11 cellular contexts compared by ENCODE assay signal in genomic region chr17:68441064-68441770, GRCh38. TPM values are rescaled to one million over a fixed set of nuclear protein-coding genes. Genes with fewer than 3 reads are reported as not detected.
DNase-seq lines count a peak whose midpoint lies in the region; ATAC-seq and TF ChIP-seq lines count a peak whose summit lies in the region.
"Had no signal": no experiment of that assay in that cellular context is flagged by ENCODE, and none has a peak within 500 bp of the region (broad histone marks: within the 10 kb centered on the region; RNA-seq: fewer than 3 reads in every experiment).

No MANE protein-coding gene starts in this region.

- ATAC-seq in heart left ventricle (peak in 2 of 4 donors; percentile 18 to 25), Right ventricle myocardium superior (ENCODE audit: poor library complexity) (no peak), HG03521 (IDR thresholded peaks at IDR 0.05; ENCODE audit: unreplicated experiment) (no peak), HG03175 (IDR thresholded peaks at IDR 0.05; ENCODE audit: unreplicated experiment) (no peak)

- H3K27me3 ChIP-seq in heart left ventricle = no peaks in the 10 kb centered on the region
- H3K27me3 ChIP-seq in uterus = no peaks in the 10 kb centered on the region
- H3K27me3 ChIP-seq: sigmoid colon had no signal

- WGBS in heart left ventricle, 4 donors = 56 to 63% (median 58%) methylated on average over 14 of the region's 14 CpGs

- no peak overlapping the region for H3K4me3 ChIP-seq in heart left ventricle
- H3K4me3 ChIP-seq in uterus = no peak overlapping the region
- H3K4me3 ChIP-seq: sigmoid colon, thoracic aorta had no signal

- no peak for TF ChIP-seq CTCF in heart left ventricle (IDR thresholded peaks at IDR 0.05)
- no peak for TF ChIP-seq CTCF in uterus (IDR thresholded peaks at IDR 0.05)

- TF ChIP-seq POLR2A in heart left ventricle (IDR thresholded peaks at IDR 0.05) (no peak), uterus (IDR thresholded peaks at IDR 0.05) (no peak)

- DNase-seq in heart left ventricle (no peak), Right ventricle myocardium superior (no peak), caudate nucleus (lab: John Stamatoyannopoulos, UW) (peak in 2 of 61 donors; percentile 4 to 5), lung microvascular endothelial cell (ENCODE audit: low read depth in 2 of 2) (peak; percentile 85 to 90), uterus (no peak), NCI-H2081 (lab: John Stamatoyannopoulos, UW) (no peak)
- DNase-seq: NCI-H1105 treated with DMSO at 0.1 percent for 48 hours, sigmoid colon had no signal

- peak overlapping the region in 10 of 12 donors; percentile 54 to 90 (median 71) for H3K27ac ChIP-seq in heart left ventricle
- H3K27ac ChIP-seq in caudate nucleus (ENCODE audit: low read depth, low read length) = peak overlapping the region; percentile 52
- peak overlapping the region; percentile 0 to 40 for H3K27ac ChIP-seq in uterus
- H3K27ac ChIP-seq: thoracic aorta had no signal

- intact Hi-C loops in heart left ventricle (cut with DNase I) = no loop called here
- intact Hi-C loops in Right ventricle myocardium superior (cut with DNase I) = no loop called here
- intact Hi-C loops in uterus (cut with DNase I; ENCODE audit: low total_unique reads) = no loop called here

- H3K4me1 ChIP-seq in heart left ventricle (peaks cover 3 to 84% (median 55%) of the 10 kb centered on the region in 12 donors), uterus (no peaks in the 10 kb centered on the region)

- H3K9me3 ChIP-seq in heart left ventricle (no peaks in the 10 kb centered on the region), uterus (no peaks in the 10 kb centered on the region)
- H3K9me3 ChIP-seq: sigmoid colon, thoracic aorta had no signal

- H3K36me3 ChIP-seq in heart left ventricle (peaks cover 0 to 80% (median 55%) of the 10 kb centered on the region in 9 donors), uterus (no peaks in the 10 kb centered on the region)

RNA-seq across cellular contexts. Expression of gene WIPI1, which starts 16.1 kb away (rescaled TPM):
- total RNA-seq in heart left ventricle (100 to 1,000 TPM in 5 of 9 donors, 10 to 100 TPM in 4; 68.6 to 145 (median 103) TPM), Right ventricle myocardium superior (63.7 TPM), lung microvascular endothelial cell (49.5 and 96.8 TPM in 2 replicates), uterus (10 to 100 TPM in 3 of 4 donors, 1 to 10 TPM in 1; 7.9 to 40.7 (median 27.9) TPM)
- polyA plus RNA-seq in heart left ventricle = 100 to 1,000 TPM in 1 of 2 donors, 10 to 100 TPM in 1; 57.1 to 128 TPM

Comparison
In these comparisons a context has a peak if more than half of its experiments do, and no peak if none do; other contexts are left out.
1. DNase-seq: peak in lung microvascular endothelial cell (2 of 2); none in heart left ventricle (0 of 5), Right ventricle myocardium superior (single experiment), uterus (0 of 2) and NCI-H2081 (0 of 2).
2. H3K27ac ChIP-seq: peak in every context shown above with its lines; median percentile 71 in heart left ventricle; 52 in caudate nucleus; 20 in uterus.